In the genomic region with DNA sequence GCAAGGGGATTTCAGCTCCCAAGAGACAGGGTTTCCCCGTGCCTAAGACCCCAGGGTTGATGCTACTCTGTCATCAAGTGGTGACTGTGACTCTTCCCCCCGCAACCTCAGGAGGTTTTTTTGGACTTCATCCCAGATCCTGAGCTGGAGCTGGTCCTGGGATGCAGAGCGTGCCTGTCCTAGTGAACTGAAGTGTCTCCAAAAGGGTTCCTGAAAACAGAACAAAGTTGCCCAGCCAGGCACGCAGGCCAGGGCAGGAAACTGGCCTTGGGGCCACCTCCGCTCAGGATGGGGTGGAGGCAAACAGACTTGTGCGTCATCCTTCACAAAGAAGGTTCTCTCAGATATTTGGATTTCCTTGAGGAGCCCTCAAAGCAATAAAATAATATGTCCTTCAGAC, we compare ENCODE assay signal across 28 cellular contexts.
DNase-seq lines count a peak whose midpoint lies in the region; ATAC-seq and TF ChIP-seq lines count a peak whose summit lies in the region.
"Had no signal": no experiment of that assay in that cellular context is flagged by ENCODE, and none has a peak within 500 bp of the region (broad histone marks: within the 10 kb centered on the region; RNA-seq: fewer than 3 reads in every experiment).

No MANE protein-coding gene starts in this region.

- H3F3A ChIP-seq in GM23248 (ENCODE audit: insufficient read depth) = no peaks in the 10 kb centered on the region

- H3K9me3 ChIP-seq in GM23248 (ENCODE audit: low read depth) (no peaks in the 10 kb centered on the region), gastrocnemius medialis (no peaks in the 10 kb centered on the region), tibial artery (no peaks in the 10 kb centered on the region)
- H3K9me3 ChIP-seq: A549, prostate gland, SJCRH30 had no signal

- 0 out of 2 replicates have a peak overlapping the region, but pooled peaks have one; percentile 29 for H2AFZ ChIP-seq in GM23248

- H3K36me3 ChIP-seq in GM23248 (ENCODE audit: low read depth) (no peaks in the 10 kb centered on the region), gastrocnemius medialis (no peaks in the 10 kb centered on the region), tibial artery (no peaks in the 10 kb centered on the region)
- H3K36me3 ChIP-seq: prostate gland, SJCRH30 had no signal

- intact Hi-C loops in left ventricle myocardium superior (cut with micrococcal nuclease) = no loop called here
- intact Hi-C loops in gastrocnemius medialis (cut with DNase I; ENCODE audit: low total_unique reads) = loop anchor here (5.0 kb wide), 1 partner anchor 124 kb away; no protein-coding TSS in a partner anchor
- intact Hi-C loops in tibial artery (cut with DNase I; ENCODE audit: low total_unique reads) = no loop called here

- no peak overlapping the region for H3K27ac ChIP-seq in GM23248
- H3K27ac ChIP-seq in coronary artery = peak overlapping the region in 1 of 2 donors; percentile 16
- peak overlapping the region in 1 of 4 donors; percentile 43 for H3K27ac ChIP-seq in gastrocnemius medialis
- no peak overlapping the region for H3K27ac ChIP-seq in tibial artery
- H3K27ac ChIP-seq: A549, prostate gland, SJCRH30 had no signal

- in situ Hi-C loops in GM23248 (cut with MboI) = no loop called here
- in situ Hi-C loops in gastrocnemius medialis (cut with MboI; ENCODE audit: low sequenced_read_pairs in 4 of 4) = no loop called here

- H3K27me3 ChIP-seq in GM23248 (replicated peaks; ENCODE audit: insufficient read depth) = no peaks in the 10 kb centered on the region
- H3K27me3 ChIP-seq in gastrocnemius medialis = peaks cover 0 to 9% (median 2%) of the 10 kb centered on the region in 3 donors
- H3K27me3 ChIP-seq in tibial artery = no peaks in the 10 kb centered on the region
- H3K27me3 ChIP-seq: dorsolateral prefrontal cortex, SJCRH30 had no signal

- TF ChIP-seq CTCF in coronary artery (IDR thresholded peaks at IDR 0.05) (no peak), gastrocnemius medialis (IDR thresholded peaks at IDR 0.05 in 4 of 5, conservative IDR thresholded peaks at IDR 0.05 in 1 of 5) (no peak), tibial artery (IDR thresholded peaks at IDR 0.05) (no peak)

- no peaks in the 10 kb centered on the region for H3K9me2 ChIP-seq in GM23248 (ENCODE audit: insufficient read depth)

- no peak for TF ChIP-seq POLR2A in gastrocnemius medialis (IDR thresholded peaks at IDR 0.05)

- DNase-seq in GM23248 = peak; percentile 38
- peak; percentile 56 for DNase-seq in coronary artery (ENCODE audit: low spot score)
- peak; percentile 43 for DNase-seq in left ventricle myocardium superior
- DNase-seq in gastrocnemius medialis = no peak
- DNase-seq in SKM-1 treated with dmso at 0.1 percent for 144 hours (lab: John Stamatoyannopoulos, UW; ENCODE audit: unreplicated experiment) = no peak
- no peak for DNase-seq in activated naive CD4-positive, alpha-beta T cell treated with anti-CD3 and anti-CD28 coated beads, Interleukin-2, amount 50 U/mL, for 16 hours
- DNase-seq in tibial artery = no peak
- DNase-seq in stimulated activated CD4-positive, alpha-beta T cell treated with anti-CD3 and anti-CD28 coated beads, Interleukin-12 subunit alpha, Interleukin-12 subunit beta, amount 100 ng/mL, for 4 hours = no peak
- DNase-seq: activated CD4-positive, alpha-beta T cell treated with anti-CD3 and anti-CD28 coated beads, Interleukin-2, amount 50 U/mL, for 1 hour; activated gamma-delta T cell; activated naive CD8-positive, alpha-beta T cell treated with anti-CD3 and anti-CD28 coated beads, Interleukin-2, amount 10 ng/mL, durations not matched to agents 7 days and 5 days; activated T-cell treated with anti-CD3 and anti-CD28 coated beads, Interleukin-2, amount 50 U/mL, for 4 hours; CD4-positive, alpha-beta memory T cell; DND-41; dorsolateral prefrontal cortex; GF-D8; GOT3; HFFc6; Kasumi-1; naive B cell; NCI-H1436 treated with DMSO at 0.1 percent for 48 hours; NCI-H446 treated with DMSO at 0.1 percent for 48 hours; NCI-H82; SJCRH30; stimulated activated naive B cell treated with anti-CD40 and anti-IgM and Interleukin-4, amounts not matched to agents 10 μg/mL and 1 μg/mL and 100 μg/mL, for 72 hours had no signal

- WGBS in GM23248 (ENCODE audit: low coverage in 1 of 2, low lambda C conversion rate in 2 of 2, missing lambda C conversion rate in 2 of 2), 2 experiments = 22 to 30% methylated on average over 6 of the region's 6 CpGs

- no peaks in the 10 kb centered on the region for H4K20me1 ChIP-seq in GM23248 (ENCODE audit: insufficient read depth)

- no peak overlapping the region for H3K9ac ChIP-seq in GM23248

- no peaks in the 10 kb centered on the region for H3K79me2 ChIP-seq in GM23248 (ENCODE audit: insufficient read depth)

- ATAC-seq in left ventricle myocardium superior (peak; percentile 11), gastrocnemius medialis (peak; percentile 36 to 39)
- ATAC-seq: A549; activated T-cell treated with anti-CD3 and anti-CD28 coated beads, Interleukin-2, amount 50 U/mL, for 4 hours; stimulated activated naive B cell treated with anti-CD40 and anti-IgM and Interleukin-4, amounts not matched to agents 10 μg/mL and 1 μg/mL and 100 μg/mL, for 72 hours; WTC11 had no signal

- H3K4me3 ChIP-seq in GM23248 = no peak overlapping the region
- H3K4me3 ChIP-seq in coronary artery = no peak overlapping the region
- no peak overlapping the region for H3K4me3 ChIP-seq in gastrocnemius medialis
- H3K4me3 ChIP-seq in tibial artery = no peak overlapping the region
- H3K4me3 ChIP-seq: A549, dorsolateral prefrontal cortex, prostate gland, SJCRH30 had no signal

- H3K4me2 ChIP-seq in GM23248 (ENCODE audit: unreplicated experiment) = no peak overlapping the region
- H3K4me2 ChIP-seq: A549 had no signal

- H3K4me1 ChIP-seq in GM23248 (ENCODE audit: insufficient read depth) = 0 out of 2 replicates have a peak, but pooled peaks cover 7% of the 10 kb centered on the region
- H3K4me1 ChIP-seq in gastrocnemius medialis = peaks cover 0 to 3% of the 10 kb centered on the region in 2 donors
- peaks cover 0 to 39% (median 11%) of the 10 kb centered on the region in 4 donors for H3K4me1 ChIP-seq in tibial artery
- H3K4me1 ChIP-seq: A549, prostate gland, SJCRH30 had no signal

Comparison
In these comparisons a context has a peak if more than half of its experiments do, and no peak if none do; other contexts are left out.
1. DNase-seq: peak in GM23248 (single experiment), coronary artery (single experiment) and left ventricle myocardium superior (single experiment); none in gastrocnemius medialis (0 of 2), SKM-1 treated with dmso at 0.1 percent for 144 hours (single experiment), activated naive CD4-positive, alpha-beta T cell treated with anti-CD3 and anti-CD28 coated beads, Interleukin-2, amount 50 U/mL, for 16 hours (single experiment), tibial artery (0 of 2) and stimulated activated CD4-positive, alpha-beta T cell treated with anti-CD3 and anti-CD28 coated beads, Interleukin-12 subunit alpha, Interleukin-12 subunit beta, amount 100 ng/mL, for 4 hours (single experiment).